Comparison of ENCODE assay signal across 36 cellular contexts in the genomic region with DNA sequence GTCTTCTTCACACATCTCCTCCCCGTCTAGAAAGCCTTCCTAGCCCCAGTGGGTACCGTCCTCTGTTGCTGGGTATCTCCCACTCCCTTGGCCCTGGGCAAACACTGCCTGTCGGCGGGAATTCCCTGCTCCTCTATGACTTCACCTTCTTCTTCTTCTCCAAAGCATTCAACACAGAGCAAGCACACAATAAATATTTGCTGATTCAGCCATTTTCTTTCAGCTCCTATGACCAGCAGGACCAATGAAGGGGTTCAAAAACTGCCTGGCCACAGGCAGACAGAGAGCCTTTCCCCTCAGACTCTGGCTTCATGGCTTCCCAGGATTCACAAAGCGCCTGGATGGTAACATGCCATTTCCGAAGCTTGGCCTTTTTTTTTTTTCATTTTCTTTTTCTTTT.
"Had no signal": no experiment of that assay in that cellular context is flagged by ENCODE, and none has a peak within 500 bp of the region (broad histone marks: within the 10 kb centered on the region; RNA-seq: fewer than 3 reads in every experiment).

No MANE protein-coding gene starts in this region.

- H3K4me1 Mint-ChIP-seq: activated B cell treated with CpG ODN at 0.5 μM for 24 hours; activated naive CD4-positive, alpha-beta T cell treated with anti-CD3 and anti-CD28 coated beads, Interleukin-2, amount 50 U/mL, for 24 hours; activated naive CD8-positive, alpha-beta T cell treated with anti-CD3 and anti-CD28 coated beads, Interleukin-2, amount 50 U/mL, for 24 hours had no signal

- DNase-seq: activated B cell treated with CpG ODN at 0.5 μM for 24 hours; activated CD4-positive, alpha-beta T cell treated with anti-CD3 and anti-CD28 coated beads for 48 hours; activated CD4-positive, alpha-beta T cell treated with anti-CD3 and anti-CD28 coated beads, Interleukin-2, amount 50 U/mL, for 1 hour; activated CD4-positive, alpha-beta T cell treated with anti-CD3 and anti-CD28 coated beads, Interleukin-2, amount 50 U/mL, for 48 hours; activated CD8-positive, alpha-beta memory T cell treated with anti-CD3 and anti-CD28 coated beads for 24 hours; activated CD8-positive, alpha-beta T cell treated with anti-CD3 and anti-CD28 coated beads for 36 hours; activated effector memory CD4-positive, alpha-beta T cell treated with anti-CD3 and anti-CD28 coated beads, Interleukin-2, amount 50 U/mL, for 16 hours; activated naive CD4-positive, alpha-beta T cell treated with anti-CD3 and anti-CD28 coated beads for 36 hours; activated naive CD8-positive, alpha-beta T cell treated with anti-CD3 and anti-CD28 coated beads for 36 hours; activated naive CD8-positive, alpha-beta T cell treated with anti-CD3 and anti-CD28 coated beads, Interleukin-2, amount 50 U/mL, for 24 hours; activated T-cell treated with anti-CD3 and anti-CD28 coated beads, Interleukin-2, amount 50 U/mL, for 4 hours; adrenal gland; amygdala; central memory CD4-positive, alpha-beta T cell; cerebellar nuclear complex; dermis blood vessel endothelial cell; effector CD4-positive, alpha-beta T cell; effector memory CD8-positive, alpha-beta T cell; erythroblast; foreskin keratinocyte; gastrocnemius medialis; glutamatergic neuron; T-helper 1 cell; T-helper 17 cell; T1000; WERI-Rb-1 had no signal

- H3K36me3 Mint-ChIP-seq: activated naive CD4-positive, alpha-beta T cell treated with anti-CD3 and anti-CD28 coated beads, Interleukin-2, amount 50 U/mL, for 24 hours; activated naive CD8-positive, alpha-beta T cell treated with anti-CD3 and anti-CD28 coated beads for 36 hours; brain had no signal

- H3K9me3 ChIP-seq: adrenal gland, breast epithelium, esophagus muscularis mucosa, gastrocnemius medialis, heart left ventricle had no signal

- H3K9me3 Mint-ChIP-seq: activated B cell treated with CpG ODN at 0.5 μM for 24 hours; activated CD8-positive, alpha-beta T cell treated with anti-CD3 and anti-CD28 coated beads for 36 hours; activated naive CD4-positive, alpha-beta T cell treated with anti-CD3 and anti-CD28 coated beads for 36 hours; activated naive CD4-positive, alpha-beta T cell treated with anti-CD3 and anti-CD28 coated beads, Interleukin-2, amount 50 U/mL, for 24 hours; activated naive CD8-positive, alpha-beta T cell treated with anti-CD3 and anti-CD28 coated beads for 36 hours; activated naive CD8-positive, alpha-beta T cell treated with anti-CD3 and anti-CD28 coated beads, Interleukin-2, amount 50 U/mL, for 24 hours; activated T-cell treated with anti-CD3 and anti-CD28 coated beads, Interleukin-2, amount 50 U/mL, for 4 hours; activated T-helper 2 cell treated with anti-CD3 and anti-CD28 coated beads, Interferon-gamma antibody, Interleukin-2, Interleukin-4, amounts not matched to agents 10 μg/mL and 5 μg/mL and 100 μg/mL, durations not matched to agents 14 hours and 24 hours and 36 hours; brain; effector memory CD8-positive, alpha-beta T cell; T-helper 2 cell treated with Interferon-gamma antibody and Interleukin-4, amounts not matched to agents 5 μg/mL and 100 μg/mL, for 36 hours had no signal

- H3K27ac Mint-ChIP-seq: activated B cell treated with CpG ODN at 0.5 μM for 24 hours; activated CD8-positive, alpha-beta T cell treated with anti-CD3 and anti-CD28 coated beads for 36 hours; activated naive CD4-positive, alpha-beta T cell treated with anti-CD3 and anti-CD28 coated beads for 36 hours; activated naive CD4-positive, alpha-beta T cell treated with anti-CD3 and anti-CD28 coated beads, Interleukin-2, amount 50 U/mL, for 24 hours; activated naive CD8-positive, alpha-beta T cell treated with anti-CD3 and anti-CD28 coated beads for 36 hours; activated naive CD8-positive, alpha-beta T cell treated with anti-CD3 and anti-CD28 coated beads, Interleukin-2, amount 50 U/mL, for 24 hours; activated T-helper 2 cell treated with anti-CD3 and anti-CD28 coated beads, Interferon-gamma antibody, Interleukin-2, Interleukin-4, amounts not matched to agents 10 μg/mL and 5 μg/mL and 100 μg/mL, durations not matched to agents 14 hours and 24 hours and 36 hours; brain; effector memory CD8-positive, alpha-beta T cell; T-helper 17 cell; T-helper 2 cell treated with Interferon-gamma antibody and Interleukin-4, amounts not matched to agents 5 μg/mL and 100 μg/mL, for 36 hours had no signal

- H3K36me3 ChIP-seq: adrenal gland, breast epithelium, cardiac muscle cell, esophagus muscularis mucosa, gastrocnemius medialis, heart left ventricle, WERI-Rb-1 had no signal

- H3K4me1 ChIP-seq: adrenal gland, breast epithelium, esophagus muscularis mucosa, foreskin keratinocyte, gastrocnemius medialis, heart left ventricle had no signal

- H3K27me3 ChIP-seq: adrenal gland, breast epithelium, cardiac muscle cell, esophagus muscularis mucosa, foreskin keratinocyte, gastrocnemius medialis, heart left ventricle had no signal

- ATAC-seq: activated CD4-positive, CD25-positive, alpha-beta regulatory T cell treated with anti-CD3 and anti-CD28 coated beads, Interleukin-2, amount 50 U/mL, for 24 hours; activated CD8-positive, alpha-beta T cell treated with anti-CD3 and anti-CD28 coated beads for 36 hours; activated naive CD8-positive, alpha-beta T cell treated with anti-CD3 and anti-CD28 coated beads, Interleukin-2, amount 50 U/mL, for 24 hours; activated T-cell treated with anti-CD3 and anti-CD28 coated beads, Interleukin-2, amount 50 U/mL, for 4 hours; effector memory CD8-positive, alpha-beta T cell; foreskin keratinocyte; gastrocnemius medialis; heart left ventricle; T-helper 17 cell had no signal

- H3K27ac ChIP-seq: adrenal gland, breast epithelium, cardiac muscle cell, coronary artery, esophagus muscularis mucosa, foreskin keratinocyte, gastrocnemius medialis, heart left ventricle, WERI-Rb-1 had no signal

- H3K4me3 Mint-ChIP-seq: activated B cell treated with CpG ODN at 0.5 μM for 24 hours; activated CD8-positive, alpha-beta T cell treated with anti-CD3 and anti-CD28 coated beads for 36 hours; activated naive CD4-positive, alpha-beta T cell treated with anti-CD3 and anti-CD28 coated beads for 36 hours; activated naive CD4-positive, alpha-beta T cell treated with anti-CD3 and anti-CD28 coated beads, Interleukin-2, amount 50 U/mL, for 24 hours; activated naive CD8-positive, alpha-beta T cell treated with anti-CD3 and anti-CD28 coated beads for 36 hours; activated naive CD8-positive, alpha-beta T cell treated with anti-CD3 and anti-CD28 coated beads, Interleukin-2, amount 50 U/mL, for 24 hours; activated T-cell treated with anti-CD3 and anti-CD28 coated beads, Interleukin-2, amount 50 U/mL, for 4 hours; brain; effector memory CD8-positive, alpha-beta T cell; T-helper 17 cell; T-helper 2 cell treated with Interferon-gamma antibody and Interleukin-4, amounts not matched to agents 5 μg/mL and 100 μg/mL, for 36 hours had no signal

- H3K4me3 ChIP-seq: adrenal gland, breast epithelium, cardiac muscle cell, coronary artery, esophagus muscularis mucosa, gastrocnemius medialis, heart left ventricle had no signal

- H3K27me3 Mint-ChIP-seq: activated CD8-positive, alpha-beta T cell treated with anti-CD3 and anti-CD28 coated beads for 36 hours; activated naive CD4-positive, alpha-beta T cell treated with anti-CD3 and anti-CD28 coated beads, Interleukin-2, amount 50 U/mL, for 24 hours; activated naive CD8-positive, alpha-beta T cell treated with anti-CD3 and anti-CD28 coated beads for 36 hours had no signal
